ENCODE assay signal across 8 cellular contexts in genomic region chr3:47476330-47476626, GRCh38. TPM values are rescaled to one million over a fixed set of nuclear protein-coding genes. Genes with fewer than 3 reads are reported as not detected.
A peak's percentile ranks its signal among the peaks of the same experiment; 100 is the strongest.
DNase-seq lines count a peak whose midpoint lies in the region; FAIRE-seq and TF ChIP-seq lines count a peak whose summit lies in the region.

No MANE protein-coding gene starts in this region.

- H3K36me3 ChIP-seq in BJ (ENCODE audit: control insufficient read depth, insufficient read depth, low read length) (no peaks in the 10 kb centered on the region), KMS-11 (ENCODE audit: insufficient read depth) (no peaks in the 10 kb centered on the region)

- H3K27me3 ChIP-seq in BJ (ENCODE audit: control insufficient read depth, insufficient read depth, low read length) = no peaks in the 10 kb centered on the region
- no peaks in the 10 kb centered on the region for H3K27me3 ChIP-seq in KMS-11 (ENCODE audit: insufficient read depth, low read depth)

- no peak for TF ChIP-seq POLR2A in H54 (IDR thresholded peaks at IDR 0.05; ENCODE audit: low read depth, low read length)

- DNase-seq in BJ (ENCODE audit: low read depth) (no peak), coronary artery (ENCODE audit: low spot score) (no peak), nephron progenitor cell (no peak), H54 (ENCODE audit: insufficient read length, low spot score) (no peak), cerebellar nuclear complex (lab: John Stamatoyannopoulos, UW) (no peak), NOMO-1 (lab: John Stamatoyannopoulos, UW; ENCODE audit: unreplicated experiment in 2 of 2) (no peak), NK-92 (lab: John Stamatoyannopoulos, UW; ENCODE audit: unreplicated experiment) (no peak)

- TF ChIP-seq CTCF in BJ (IDR thresholded peaks at IDR 0.05; ENCODE audit: insufficient read depth, low read depth, low read length) (no peak), KMS-11 (conservative IDR thresholded peaks at IDR 0.05; ENCODE audit: low read depth, low read length) (peak; percentile 43), coronary artery (IDR thresholded peaks at IDR 0.05) (no peak), nephron progenitor cell (IDR thresholded peaks at IDR 0.05) (no peak)

- no peaks in the 10 kb centered on the region for H3K9me3 Mint-ChIP-seq in nephron progenitor cell

- H3K27ac ChIP-seq in KMS-11 = no peak overlapping the region
- peak overlapping the region; percentile 56 to 94 for H3K27ac ChIP-seq in coronary artery

- 0 out of 2 replicates have a peak overlapping the region, but pooled peaks have one; percentile 26 for H3K4me2 ChIP-seq in KMS-11

- H3K27ac Mint-ChIP-seq in nephron progenitor cell = no peak overlapping the region

- H2AFZ ChIP-seq in KMS-11 (ENCODE audit: low read depth) = peak overlapping the region; percentile 84; the same call in 1 of the 2 replicates

- no peaks in the 10 kb centered on the region for H4K20me1 ChIP-seq in KMS-11 (ENCODE audit: insufficient read depth)

- peaks cover 5% of the 10 kb centered on the region for H3K4me1 ChIP-seq in KMS-11 (ENCODE audit: low read depth, poor library complexity, severe bottlenecking)

- H3K4me3 ChIP-seq in BJ (ENCODE audit: low read depth, low read length) (peak overlapping the region; percentile 68), KMS-11 (IDR thresholded peaks at IDR 0.05; ENCODE audit: insufficient read depth, low read depth, low read length) (peak overlapping the region; percentile 5), coronary artery (peak overlapping the region; percentile 98)

- POLR2A ChIA-PET in BJ (lab: Charles Lee) = no interaction called here

- H3K4me1 Mint-ChIP-seq in nephron progenitor cell = peaks cover 45% of the 10 kb centered on the region

- H3K27me3 Mint-ChIP-seq in nephron progenitor cell (ENCODE audit: low read depth, poor library complexity) = peaks cover 3% of the 10 kb centered on the region

- peaks cover 23% of the 10 kb centered on the region; the same call in 1 of the 2 replicates for H3K79me2 ChIP-seq in KMS-11 (ENCODE audit: insufficient read depth, low read depth)

- H3K4me3 Mint-ChIP-seq in nephron progenitor cell = peak overlapping the region; percentile 79

- peaks cover 2% of the 10 kb centered on the region for H3K36me3 Mint-ChIP-seq in nephron progenitor cell (ENCODE audit: low read depth)

- CTCF ChIA-PET in BJ (lab: Yijun Ruan, JAX) = interaction anchor here (0.6 to 3.1 kb wide), 16 partner anchors 10 to 542 kb away, joined by 3 to 71 read pairs (median 5); no protein-coding TSS in a partner anchor

- no peak for FAIRE-seq in H54 (lab: Jason Lieb, UNC)

- no peak overlapping the region; the same call in 1 of the 2 replicates for H3K9ac ChIP-seq in KMS-11

RNA-seq across cellular contexts. Expression of gene SCAP, which starts 0.5 kb away (rescaled TPM):
- 17.3 and 30.2 TPM in 2 replicates for polyA plus RNA-seq in BJ (2011; rRNA removed)
- 53.3 and 61.8 TPM in 2 replicates for polyA minus RNA-seq in BJ (2011; rRNA and poly(A)+ RNA removed)

RNA-seq across cellular contexts. Expression of gene ELP6, which starts 37.2 kb away (rescaled TPM):
- 65.1 and 66.8 TPM in 2 replicates for polyA plus RNA-seq in BJ (2011; rRNA removed)
- polyA minus RNA-seq in BJ (2011; rRNA and poly(A)+ RNA removed) = 17.9 and 34.1 TPM in 2 replicates

Comparison
In these comparisons a context has a peak if more than half of its experiments do, and no peak if none do; other contexts are left out.
1. H3K4me3 ChIP-seq: peak in every context shown above with its lines; median percentile 98 in coronary artery; 68 in BJ; 5 in KMS-11.